ENCODE assay signal across 16 cellular contexts in the genomic region with DNA sequence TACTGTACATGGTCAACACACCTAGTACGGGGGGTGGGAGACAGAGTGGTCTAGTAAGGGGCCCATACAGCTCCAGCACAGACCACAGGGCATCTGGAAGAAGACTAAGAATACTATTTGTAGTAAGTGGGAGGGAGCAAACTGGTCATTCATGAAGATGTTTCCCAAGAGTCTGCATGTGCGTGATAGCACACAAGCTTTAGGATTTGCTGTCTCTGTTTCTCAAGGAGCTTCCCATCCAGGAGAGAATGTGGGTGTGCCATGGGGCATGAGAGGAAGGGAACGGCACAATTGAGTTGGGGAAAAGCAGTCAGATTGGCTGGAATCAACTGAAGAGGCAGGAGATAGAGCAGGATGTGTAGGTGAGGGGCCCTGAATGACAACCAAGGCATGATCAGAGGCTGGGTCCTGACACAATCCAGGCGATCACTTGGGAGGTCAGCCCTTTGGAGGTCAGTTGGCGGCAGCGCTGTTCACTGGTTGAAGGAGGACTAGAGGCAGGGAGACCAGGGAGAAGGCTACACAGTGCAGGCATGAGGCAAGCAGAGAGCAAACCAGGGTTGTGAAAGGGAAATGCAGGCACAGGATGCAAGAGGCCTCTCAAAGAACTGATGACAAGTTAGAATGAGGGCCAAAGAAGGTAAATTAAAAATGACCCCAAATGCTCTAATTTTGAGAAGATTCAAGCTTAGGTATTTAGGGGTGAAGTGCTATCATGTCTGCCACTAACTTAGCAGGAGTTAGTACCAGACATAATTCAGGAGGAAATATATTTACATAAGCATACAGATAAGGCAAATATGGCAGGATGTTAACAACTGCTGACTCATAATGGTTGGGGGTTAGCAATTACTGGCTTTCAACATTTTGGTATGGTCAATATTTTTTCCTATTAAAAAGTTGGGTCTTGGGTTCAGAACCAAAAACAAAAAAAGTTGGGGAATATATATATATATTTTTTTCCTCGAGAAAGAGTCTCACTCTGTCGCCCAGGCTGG. TPM values are rescaled to one million over a fixed set of nuclear protein-coding genes. Genes with fewer than 3 reads are reported as not detected.
DNase-seq lines count a peak whose midpoint lies in the region; ATAC-seq, FAIRE-seq and TF ChIP-seq lines count a peak whose summit lies in the region.
"Had no signal": no experiment of that assay in that cellular context is flagged by ENCODE, and none has a peak within 500 bp of the region (broad histone marks: within the 10 kb centered on the region; RNA-seq: fewer than 3 reads in every experiment).

No MANE protein-coding gene starts in this region.

- H3K36me3 Mint-ChIP-seq in activated T-helper 2 cell treated with anti-CD3 and anti-CD28 coated beads, Interferon-gamma antibody, Interleukin-2, Interleukin-4, amounts not matched to agents 10 μg/mL and 5 μg/mL and 100 μg/mL, durations not matched to agents 14 hours and 24 hours and 36 hours (ENCODE audit: low read depth), result peaks cover 3% of the 10 kb centered on the region
- H3K36me3 Mint-ChIP-seq in mesothelial cell of epicardium, result no peaks in the 10 kb centered on the region

- H3K4me1 ChIP-seq in left lung, result peaks cover 5 to 35% of the 10 kb centered on the region in 2 donors

- no peak overlapping the region for H3K4me3 ChIP-seq in left lung
- H3K4me3 ChIP-seq: cardiac muscle cell, MG63 had no signal

- no peaks in the 10 kb centered on the region for H3K9me3 ChIP-seq in left lung
- H3K9me3 ChIP-seq: MG63 had no signal

- DNase-seq in SIG-M5 treated with dmso at 0.1 percent for 504 hours (lab: John Stamatoyannopoulos, UW; ENCODE audit: unreplicated experiment), result peak; percentile 13
- DNase-seq in SIG-M5 (lab: John Stamatoyannopoulos, UW), result no peak
- no peak for DNase-seq in HTR-8/SVneo (ENCODE audit: insufficient read length, low spot score)
- no peak for DNase-seq in activated T-helper 2 cell treated with anti-CD3 and anti-CD28 coated beads, Interferon-gamma antibody, Interleukin-2, Interleukin-4, amounts not matched to agents 10 μg/mL and 5 μg/mL and 100 μg/mL, durations not matched to agents 14 hours and 24 hours and 36 hours (ENCODE audit: low spot score)
- DNase-seq in mesothelial cell of epicardium (ENCODE audit: low spot score in 2 of 2, unreplicated experiment in 2 of 2), result no peak
- DNase-seq in left lung, result no peak
- no peak for DNase-seq in glomerular visceral epithelial cell (ENCODE audit: extremely low spot score)
- DNase-seq: activated CD4-positive, alpha-beta T cell treated with anti-CD3 and anti-CD28 coated beads for 36 hours; activated gamma-delta T cell treated with Interleukin-2 at 50 U/mL for 16 hours; MG63 had no signal

- no peaks in the 10 kb centered on the region for H3K9me3 Mint-ChIP-seq in activated T-helper 2 cell treated with anti-CD3 and anti-CD28 coated beads, Interferon-gamma antibody, Interleukin-2, Interleukin-4, amounts not matched to agents 10 μg/mL and 5 μg/mL and 100 μg/mL, durations not matched to agents 14 hours and 24 hours and 36 hours
- H3K9me3 Mint-ChIP-seq in mesothelial cell of epicardium, result no peaks in the 10 kb centered on the region

- peaks cover 63% of the 10 kb centered on the region for H3K4me1 Mint-ChIP-seq in activated T-helper 2 cell treated with anti-CD3 and anti-CD28 coated beads, Interferon-gamma antibody, Interleukin-2, Interleukin-4, amounts not matched to agents 10 μg/mL and 5 μg/mL and 100 μg/mL, durations not matched to agents 14 hours and 24 hours and 36 hours (ENCODE audit: low read depth)
- H3K4me1 Mint-ChIP-seq in mesothelial cell of epicardium, result peaks cover 46% of the 10 kb centered on the region

- intact Hi-C loops in activated T-helper 2 cell treated with anti-CD3 and anti-CD28 coated beads, Interferon-gamma antibody, Interleukin-2, Interleukin-4, amounts not matched to agents 10 μg/mL and 5 μg/mL and 100 μg/mL, durations not matched to agents 14 hours and 24 hours and 36 hours (cut with micrococcal nuclease), result no loop called here
- intact Hi-C loops in left lung (cut with DNase I), result no loop called here

- no peaks in the 10 kb centered on the region for H3K27me3 Mint-ChIP-seq in activated T-helper 2 cell treated with anti-CD3 and anti-CD28 coated beads, Interferon-gamma antibody, Interleukin-2, Interleukin-4, amounts not matched to agents 10 μg/mL and 5 μg/mL and 100 μg/mL, durations not matched to agents 14 hours and 24 hours and 36 hours (ENCODE audit: low read depth)
- no peaks in the 10 kb centered on the region for H3K27me3 Mint-ChIP-seq in mesothelial cell of epicardium (ENCODE audit: low read depth)
- H3K27me3 Mint-ChIP-seq: activated CD4-positive, alpha-beta T cell treated with anti-CD3 and anti-CD28 coated beads for 36 hours had no signal

- no peak overlapping the region for H3K27ac ChIP-seq in left lung
- H3K27ac ChIP-seq: cardiac muscle cell, epithelial cell of prostate, parathyroid adenoma had no signal

- peak overlapping the region; percentile 22 for H3K4me3 Mint-ChIP-seq in activated T-helper 2 cell treated with anti-CD3 and anti-CD28 coated beads, Interferon-gamma antibody, Interleukin-2, Interleukin-4, amounts not matched to agents 10 μg/mL and 5 μg/mL and 100 μg/mL, durations not matched to agents 14 hours and 24 hours and 36 hours (ENCODE audit: low read depth)
- H3K4me3 Mint-ChIP-seq in mesothelial cell of epicardium, result no peak overlapping the region
- H3K4me3 Mint-ChIP-seq: activated CD4-positive, alpha-beta T cell treated with anti-CD3 and anti-CD28 coated beads for 36 hours had no signal

- FAIRE-seq in HTR-8/SVneo (lab: Jason Lieb, UNC), result peak; percentile 52

- no peaks in the 10 kb centered on the region for H3K27me3 ChIP-seq in left lung
- H3K27me3 ChIP-seq: cardiac muscle cell, MG63 had no signal

- ATAC-seq in HG03045 (IDR thresholded peaks at IDR 0.05; ENCODE audit: unreplicated experiment) (no peak), left lung (no peak)
- ATAC-seq: activated CD4-positive, alpha-beta T cell treated with anti-CD3 and anti-CD28 coated beads for 36 hours had no signal

- TF ChIP-seq CTCF in mesothelial cell of epicardium (IDR thresholded peaks at IDR 0.05; ENCODE audit: unreplicated experiment) (no peak), left lung (IDR thresholded peaks at IDR 0.05) (no peak)

- H3K27ac Mint-ChIP-seq in activated T-helper 2 cell treated with anti-CD3 and anti-CD28 coated beads, Interferon-gamma antibody, Interleukin-2, Interleukin-4, amounts not matched to agents 10 μg/mL and 5 μg/mL and 100 μg/mL, durations not matched to agents 14 hours and 24 hours and 36 hours, result peak overlapping the region; percentile 64
- H3K27ac Mint-ChIP-seq in mesothelial cell of epicardium, result peak overlapping the region; percentile 43
- H3K27ac Mint-ChIP-seq: activated CD4-positive, alpha-beta T cell treated with anti-CD3 and anti-CD28 coated beads for 36 hours had no signal

- H3K36me3 ChIP-seq in left lung, result no peaks in the 10 kb centered on the region
- H3K36me3 ChIP-seq: cardiac muscle cell had no signal

RNA-seq across cellular contexts. Expression of gene UBE2O, which starts 10.3 kb away (rescaled TPM):
- 46.0 and 46.5 TPM in 2 replicates for total RNA-seq in activated T-helper 2 cell treated with anti-CD3 and anti-CD28 coated beads, Interferon-gamma antibody, Interleukin-2, Interleukin-4, amounts not matched to agents 10 μg/mL and 5 μg/mL and 100 μg/mL, durations not matched to agents 14 hours and 24 hours and 36 hours
- total RNA-seq in mesothelial cell of epicardium (42.7 to 46.3 TPM (median 44.3 TPM) in 3 replicates), left lung (10 to 100 TPM; 20.1 to 23.2 TPM)

RNA-seq across cellular contexts. Expression of gene AANAT, which starts 24.8 kb away (rescaled TPM):
- total RNA-seq in activated T-helper 2 cell treated with anti-CD3 and anti-CD28 coated beads, Interferon-gamma antibody, Interleukin-2, Interleukin-4, amounts not matched to agents 10 μg/mL and 5 μg/mL and 100 μg/mL, durations not matched to agents 14 hours and 24 hours and 36 hours, result 0.18 TPM in 1 of 2 replicates, not detected in the other
- 0.22 to 0.40 TPM in 2 of 3 replicates, not detected in the other for total RNA-seq in mesothelial cell of epicardium
- total RNA-seq in left lung, result not detected
- total RNA-seq: A172, ureter had no signal

RNA-seq across cellular contexts. Expression of gene SPHK1, which starts 58.2 kb away (rescaled TPM):
- total RNA-seq in activated T-helper 2 cell treated with anti-CD3 and anti-CD28 coated beads, Interferon-gamma antibody, Interleukin-2, Interleukin-4, amounts not matched to agents 10 μg/mL and 5 μg/mL and 100 μg/mL, durations not matched to agents 14 hours and 24 hours and 36 hours, result 16.0 and 16.4 TPM in 2 replicates
- 1.7 to 2.0 TPM (median 1.9 TPM) in 3 replicates for total RNA-seq in mesothelial cell of epicardium
- 10 to 100 TPM in 1 of 2 donors, 1 to 10 TPM in 1; 6.3 to 35.1 TPM for total RNA-seq in left lung

RNA-seq across cellular contexts. Expression of gene RHBDF2, which starts 58.6 kb away (rescaled TPM):
- 45.3 and 48.5 TPM in 2 replicates for total RNA-seq in activated T-helper 2 cell treated with anti-CD3 and anti-CD28 coated beads, Interferon-gamma antibody, Interleukin-2, Interleukin-4, amounts not matched to agents 10 μg/mL and 5 μg/mL and 100 μg/mL, durations not matched to agents 14 hours and 24 hours and 36 hours
- 19.1 to 21.6 TPM (median 21.5 TPM) in 3 replicates for total RNA-seq in mesothelial cell of epicardium
- 10 to 100 TPM; 24.9 to 61.7 TPM for total RNA-seq in left lung
